ENCODE assay signal across 9 cellular contexts in genomic region chr10:44724415-44725174, GRCh38.
A peak's percentile ranks its signal among the peaks of the same experiment; 100 is the strongest.
DNase-seq lines count a peak whose midpoint lies in the region; ATAC-seq lines count a peak whose summit lies in the region.
"Had no signal": no experiment of that assay in that cellular context is flagged by ENCODE, and none has a peak within 500 bp of the region (broad histone marks: within the 10 kb centered on the region; RNA-seq: fewer than 3 reads in every experiment).

No MANE protein-coding gene starts in this region.

- DNase-seq in amniotic epithelial cell (ENCODE audit: low read depth) = peak; percentile 2
- DNase-seq in pons (ENCODE audit: low spot score) = peak; percentile 3
- no peak for DNase-seq in NCI-H748 treated with DMSO at 0.1 percent for 48 hours (lab: John Stamatoyannopoulos, UW)
- DNase-seq in NCI-H1417 treated with DMSO at 0.1 percent for 48 hours (lab: John Stamatoyannopoulos, UW) = no peak
- DNase-seq in central memory CD4-positive, alpha-beta T cell = no peak
- DNase-seq: lower lobe of right lung had no signal

- ATAC-seq in GM18519 (IDR thresholded peaks at IDR 0.05; ENCODE audit: low FRiP score, unreplicated experiment) = peak; percentile 41
- ATAC-seq in HG03159 (IDR thresholded peaks at IDR 0.05; ENCODE audit: unreplicated experiment) = peak; percentile 42
- ATAC-seq in HG02571 (IDR thresholded peaks at IDR 0.05; ENCODE audit: unreplicated experiment) = no peak

Comparison
In these comparisons a context has a peak if more than half of its experiments do, and no peak if none do; other contexts are left out.
1. DNase-seq: peak in amniotic epithelial cell (single experiment) and pons (single experiment); none in NCI-H748 treated with DMSO at 0.1 percent for 48 hours (single experiment), NCI-H1417 treated with DMSO at 0.1 percent for 48 hours (single experiment) and central memory CD4-positive, alpha-beta T cell (single experiment).